In genomic region chr1:202241376-202242079, GRCh38 we compare ENCODE assay signal across 17 cellular contexts. TPM values are rescaled to one million over a fixed set of nuclear protein-coding genes. Genes with fewer than 3 reads are reported as not detected.
DNase-seq lines count a peak whose midpoint lies in the region; ATAC-seq and TF ChIP-seq lines count a peak whose summit lies in the region.
"Had no signal": no experiment of that assay in that cellular context is flagged by ENCODE, and none has a peak within 500 bp of the region (broad histone marks: within the 10 kb centered on the region; RNA-seq: fewer than 3 reads in every experiment).

No MANE protein-coding gene starts in this region.

- H3K36me3 ChIP-seq in WERI-Rb-1, result no peaks in the 10 kb centered on the region
- no peaks in the 10 kb centered on the region for H3K36me3 ChIP-seq in thyroid gland
- H3K36me3 ChIP-seq: gastrocnemius medialis, tibial nerve had no signal

- no peak for TF ChIP-seq POLR2A in thyroid gland (IDR thresholded peaks at IDR 0.05)

- H3K36me3 Mint-ChIP-seq in T-helper 1 cell treated with Interleukin-12 subunit alpha and Interleukin-12 subunit beta and Interleukin-4 antibody, amounts not matched to agents 30 μg/mL and 1 μg/mL, for 36 hours (ENCODE audit: low read depth), result no peaks in the 10 kb centered on the region
- H3K36me3 Mint-ChIP-seq: WTC11 had no signal

- no peaks in the 10 kb centered on the region for H3K9me3 Mint-ChIP-seq in T-helper 1 cell treated with Interleukin-12 subunit alpha and Interleukin-12 subunit beta and Interleukin-4 antibody, amounts not matched to agents 30 μg/mL and 1 μg/mL, for 36 hours
- H3K9me3 Mint-ChIP-seq: WTC11 had no signal

- H3K4me3 ChIP-seq in WERI-Rb-1 (ENCODE audit: low read depth, low read length), result no peak overlapping the region
- H3K4me3 ChIP-seq in right cardiac atrium (ENCODE audit: low read length), result no peak overlapping the region
- no peak overlapping the region for H3K4me3 ChIP-seq in thyroid gland (replicated peaks in 1 of 3)
- H3K4me3 ChIP-seq: gastrocnemius medialis, mucosa of descending colon, tibial nerve had no signal

- H3K27me3 ChIP-seq in WERI-Rb-1 (ENCODE audit: insufficient read depth, low read depth, severe bottlenecking) (no peaks in the 10 kb centered on the region), right cardiac atrium (ENCODE audit: control insufficient read depth, insufficient read depth) (no peaks in the 10 kb centered on the region), thyroid gland (no peaks in the 10 kb centered on the region)

- H3K27ac ChIP-seq in WERI-Rb-1 (no peak overlapping the region), right cardiac atrium (ENCODE audit: low read length) (no peak overlapping the region), thyroid gland (no peak overlapping the region)
- H3K27ac ChIP-seq: gastrocnemius medialis, tibial nerve had no signal

- no peak for DNase-seq in T-helper 1 cell
- peak; percentile 9 for DNase-seq in WERI-Rb-1
- DNase-seq in right cardiac atrium, result no peak
- peak; percentile 44 to 45 for DNase-seq in thyroid gland
- DNase-seq: activated naive CD4-positive, alpha-beta T cell treated with Interleukin-2 at 50 U/mL for 16 hours; COR-L47; gastrocnemius medialis; GF-D8; MM.1S; mucosa of descending colon had no signal

- H3K4me3 Mint-ChIP-seq in T-helper 1 cell treated with Interleukin-12 subunit alpha and Interleukin-12 subunit beta and Interleukin-4 antibody, amounts not matched to agents 30 μg/mL and 1 μg/mL, for 36 hours, result no peak overlapping the region
- H3K4me3 Mint-ChIP-seq: WTC11 had no signal

- TF ChIP-seq CTCF in WERI-Rb-1 (IDR thresholded peaks at IDR 0.05; ENCODE audit: low read depth, low read length), result no peak
- no peak for TF ChIP-seq CTCF in thyroid gland (IDR thresholded peaks at IDR 0.05)

- 70% methylated on average over 6 of the region's 6 CpGs for WGBS in right cardiac atrium
- WGBS in thyroid gland, 2 donors, result 80 to 85% methylated on average over 6 of the region's 6 CpGs

- peaks cover under 1% of the 10 kb centered on the region for H3K4me1 Mint-ChIP-seq in T-helper 1 cell treated with Interleukin-12 subunit alpha and Interleukin-12 subunit beta and Interleukin-4 antibody, amounts not matched to agents 30 μg/mL and 1 μg/mL, for 36 hours (ENCODE audit: low read depth)

- peaks cover 19% of the 10 kb centered on the region for H3K27me3 Mint-ChIP-seq in T-helper 1 cell treated with Interleukin-12 subunit alpha and Interleukin-12 subunit beta and Interleukin-4 antibody, amounts not matched to agents 30 μg/mL and 1 μg/mL, for 36 hours (ENCODE audit: low read depth)

- H3K4me1 ChIP-seq in right cardiac atrium (ENCODE audit: control insufficient read depth, insufficient read depth, low read length) (no peaks in the 10 kb centered on the region), thyroid gland (peaks cover 4 to 10% of the 10 kb centered on the region in 2 donors)
- H3K4me1 ChIP-seq: tibial nerve had no signal

- H3K9me3 ChIP-seq in WERI-Rb-1 (ENCODE audit: severe bottlenecking) (peaks cover 2% of the 10 kb centered on the region), right cardiac atrium (ENCODE audit: control insufficient read depth, low read length) (no peaks in the 10 kb centered on the region), thyroid gland (no peaks in the 10 kb centered on the region)
- H3K9me3 ChIP-seq: gastrocnemius medialis, mucosa of descending colon, tibial nerve had no signal

- ATAC-seq in right cardiac atrium (peak; percentile 46 to 64), GM21515 (IDR thresholded peaks at IDR 0.05; ENCODE audit: unreplicated experiment) (no peak), HG03159 (IDR thresholded peaks at IDR 0.05; ENCODE audit: unreplicated experiment) (no peak), GM18861 (IDR thresholded peaks at IDR 0.05; ENCODE audit: unreplicated experiment) (no peak)
- ATAC-seq: gastrocnemius medialis, mucosa of descending colon, WTC11 had no signal

- peak overlapping the region; percentile 23 for H3K27ac Mint-ChIP-seq in T-helper 1 cell treated with Interleukin-12 subunit alpha and Interleukin-12 subunit beta and Interleukin-4 antibody, amounts not matched to agents 30 μg/mL and 1 μg/mL, for 36 hours
- H3K27ac Mint-ChIP-seq: progenitor cell of endocrine pancreas, WTC11 had no signal

- intact Hi-C loops in right cardiac atrium (cut with DNase I), result no loop called here
- intact Hi-C loops in thyroid gland (cut with DNase I), result no loop called here

RNA-seq across cellular contexts. Expression of gene LGR6, which starts 47.9 kb away (rescaled TPM):
- total RNA-seq in right cardiac atrium, result 10 to 100 TPM; 22.4 to 52.7 (median 35.8) TPM
- polyA plus RNA-seq in right cardiac atrium, result 22.5 TPM
- 1 to 10 TPM; 2.8 to 7.0 (median 4.5) TPM for total RNA-seq in thyroid gland

Comparison
In these comparisons a context has a peak if more than half of its experiments do, and no peak if none do; other contexts are left out.
1. DNase-seq: peak in WERI-Rb-1 (single experiment) and thyroid gland (2 of 2); none in T-helper 1 cell (0 of 5) and right cardiac atrium (0 of 3).
2. ATAC-seq: peak in right cardiac atrium (2 of 2); none in GM21515 (single experiment), HG03159 (single experiment) and GM18861 (single experiment).